ENCODE assay signal across 16 cellular contexts in the genomic region with DNA sequence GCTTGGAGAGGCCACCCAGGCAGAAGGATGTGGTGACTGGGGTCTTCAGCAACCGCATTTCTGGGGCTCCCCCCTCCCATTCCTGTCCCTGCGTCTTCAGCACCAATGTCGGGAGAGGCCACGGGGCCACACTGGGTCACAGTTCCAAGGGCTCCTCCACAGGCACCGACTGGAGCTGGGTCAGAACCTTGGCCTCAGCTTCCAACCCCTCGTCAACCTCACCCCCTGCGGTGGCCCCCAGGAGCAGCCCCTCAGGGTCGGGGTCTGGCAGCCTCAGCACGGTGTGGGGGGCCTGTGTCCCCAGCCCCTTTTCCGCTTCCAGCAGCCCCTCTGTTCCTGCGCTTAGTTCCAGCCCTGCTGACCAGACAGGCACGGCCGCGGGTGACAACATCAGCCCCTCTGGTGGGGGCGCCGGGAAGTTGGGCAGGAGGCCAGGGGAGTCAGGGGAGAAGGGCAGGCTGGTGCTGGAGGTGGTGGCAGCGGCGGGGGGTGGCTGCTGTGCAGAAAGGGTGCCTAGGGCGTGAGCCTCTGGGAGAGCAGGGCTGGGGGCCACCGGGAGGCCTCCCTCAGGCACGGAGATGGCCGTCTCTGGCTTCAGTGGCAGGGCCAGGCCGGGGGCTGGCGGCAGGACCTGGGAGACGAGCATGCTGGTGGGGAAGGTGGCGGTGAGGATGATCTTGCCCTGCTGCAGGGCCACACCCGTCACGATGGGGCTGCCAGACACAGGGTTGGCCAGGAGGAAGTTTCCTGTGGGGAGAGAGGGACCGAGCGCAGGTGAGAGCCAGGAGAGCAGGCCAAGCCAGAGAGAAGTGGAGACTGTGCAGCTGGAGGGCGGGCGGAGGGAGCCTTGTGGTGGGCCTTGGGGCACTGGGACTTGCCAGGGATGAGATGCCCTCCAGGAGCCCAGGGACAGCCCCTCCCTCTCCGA. TPM values are rescaled to one million over a fixed set of nuclear protein-coding genes. Genes with fewer than 3 reads are reported as not detected.
A peak's percentile ranks its signal among the peaks of the same experiment; 100 is the strongest.
DNase-seq lines count a peak whose midpoint lies in the region; ATAC-seq and TF ChIP-seq lines count a peak whose summit lies in the region.
"Had no signal": no experiment of that assay in that cellular context is flagged by ENCODE, and none has a peak within 500 bp of the region (broad histone marks: within the 10 kb centered on the region; RNA-seq: fewer than 3 reads in every experiment).

No MANE protein-coding gene starts in this region.

- H3K9ac ChIP-seq in HUES6 (ENCODE audit: low read length): peak overlapping the region; percentile 14
- no peak overlapping the region for H3K9ac ChIP-seq in muscle layer of colon (ENCODE audit: low read length)

- H3K27me3 Mint-ChIP-seq in brain (peaks cover 10% of the 10 kb centered on the region), immature natural killer cell (ENCODE audit: low read depth in 3 of 3) (peaks cover 3 to 14% (median 10%) of the 10 kb centered on the region in 3 donors)
- H3K27me3 Mint-ChIP-seq: activated T-helper 17 cell treated with anti-CD3 and anti-CD28 coated beads, Interleukin-2, amount 50 U/mL, for 72 hours had no signal

- H3K4me1 Mint-ChIP-seq in brain (peaks cover 26% of the 10 kb centered on the region), immature natural killer cell (peaks cover 5 to 10% of the 10 kb centered on the region in 2 donors)
- H3K4me1 Mint-ChIP-seq: activated T-helper 17 cell treated with anti-CD3 and anti-CD28 coated beads, Interleukin-2, amount 50 U/mL, for 72 hours had no signal

- ATAC-seq in GM18907 (IDR thresholded peaks at IDR 0.05; ENCODE audit: unreplicated experiment): no peak
- ATAC-seq: activated T-helper 17 cell treated with anti-CD3 and anti-CD28 coated beads, Interleukin-2, amount 50 U/mL, for 72 hours; CD8-positive, alpha-beta T cell; right lobe of liver had no signal

- H3K9me3 Mint-ChIP-seq in brain (peaks cover 0 to 9% (median 0%) of the 10 kb centered on the region in 5 experiments), immature natural killer cell (no peaks in the 10 kb centered on the region)
- H3K9me3 Mint-ChIP-seq: activated T-helper 17 cell treated with anti-CD3 and anti-CD28 coated beads, Interleukin-2, amount 50 U/mL, for 72 hours; CD8-positive, alpha-beta T cell; memory B cell had no signal

- H3K4me3 ChIP-seq in HUES6 (ENCODE audit: low read depth, low read length) (0 out of 2 replicates have a peak overlapping the region, but pooled peaks have one; percentile 11), muscle layer of colon (ENCODE audit: low read depth in 1 of 2, low read length in 2 of 2) (peak overlapping the region in 1 of 2 donors; percentile 81), thyroid gland (replicated peaks in 1 of 3) (no peak overlapping the region)

- TF ChIP-seq CTCF in brain (conservative IDR thresholded peaks at IDR 0.05) (no peak), thyroid gland (IDR thresholded peaks at IDR 0.05) (no peak)

- H3K27ac Mint-ChIP-seq in brain: peak overlapping the region in 2 of 5 experiments; percentile 20 to 85
- peak overlapping the region in 1 of 6 donors; percentile 58 for H3K27ac Mint-ChIP-seq in immature natural killer cell
- H3K27ac Mint-ChIP-seq: activated T-helper 17 cell treated with anti-CD3 and anti-CD28 coated beads, Interleukin-2, amount 50 U/mL, for 72 hours; CD8-positive, alpha-beta T cell; memory B cell had no signal

- no peak for DNase-seq in thyroid gland
- no peak for DNase-seq in immature natural killer cell
- DNase-seq in nucleus accumbens (lab: John Stamatoyannopoulos, UW): no peak
- DNase-seq: activated CD4-positive, alpha-beta T cell treated with anti-CD3 and anti-CD28 coated beads for 48 hours; CD8-positive, alpha-beta T cell; NCI-H2171 treated with DMSO at 0.1 percent for 48 hours; OCI-M1 had no signal

- intact Hi-C loops in thyroid gland (cut with DNase I): loop anchor here (10.0 kb wide), 1 partner anchor 51 kb away; no protein-coding TSS in a partner anchor

- H3K27ac ChIP-seq in HUES6 (ENCODE audit: low read depth, low read length) (0 out of 2 replicates have a peak overlapping the region, but pooled peaks have one; percentile 20), muscle layer of colon (ENCODE audit: low read depth, low read length) (peak overlapping the region; percentile 92), thyroid gland (peak overlapping the region in 2 of 3 donors; percentile 91 to 95)

- H3K4me1 ChIP-seq in HUES6 (ENCODE audit: control insufficient read depth, insufficient read depth, low read length) (peaks cover 45% of the 10 kb centered on the region), muscle layer of colon (ENCODE audit: insufficient read depth, low read length) (peaks cover 36% of the 10 kb centered on the region), thyroid gland (peaks cover 33 to 37% of the 10 kb centered on the region in 2 donors)

- H3K9me3 ChIP-seq in HUES6 (ENCODE audit: control insufficient read depth, insufficient read depth, low read depth, low read length) (no peaks in the 10 kb centered on the region), muscle layer of colon (ENCODE audit: low read length) (no peaks in the 10 kb centered on the region), thyroid gland (no peaks in the 10 kb centered on the region)
- H3K9me3 ChIP-seq: right lobe of liver had no signal

- no peaks in the 10 kb centered on the region for H3K36me3 Mint-ChIP-seq in brain
- no peaks in the 10 kb centered on the region for H3K36me3 Mint-ChIP-seq in immature natural killer cell
- H3K36me3 Mint-ChIP-seq: CD8-positive, alpha-beta T cell; memory B cell had no signal

- no peaks in the 10 kb centered on the region for H3K36me3 ChIP-seq in HUES6 (ENCODE audit: control insufficient read depth, insufficient read depth, low read length)
- H3K36me3 ChIP-seq in muscle layer of colon (ENCODE audit: insufficient read depth, low read length): no peaks in the 10 kb centered on the region
- H3K36me3 ChIP-seq in thyroid gland: peaks cover 0 to 3% of the 10 kb centered on the region in 2 donors
- H3K36me3 ChIP-seq: right lobe of liver had no signal

- WGBS in thyroid gland, 2 donors: 81 to 87% methylated on average over 24 to 29 of the region's 33 CpGs

- H3K4me3 Mint-ChIP-seq in brain (peak overlapping the region in 4 of 5 experiments; percentile 39 to 67 (median 60)), immature natural killer cell (no peak overlapping the region)
- H3K4me3 Mint-ChIP-seq: activated T-helper 17 cell treated with anti-CD3 and anti-CD28 coated beads, Interleukin-2, amount 50 U/mL, for 72 hours; CD8-positive, alpha-beta T cell had no signal

- H3K27me3 ChIP-seq in HUES6 (ENCODE audit: control insufficient read depth, insufficient read depth, low read length): no peaks in the 10 kb centered on the region
- no peaks in the 10 kb centered on the region for H3K27me3 ChIP-seq in muscle layer of colon (ENCODE audit: control insufficient read depth in 1 of 2, insufficient read depth in 2 of 2, low read length in 2 of 2)
- H3K27me3 ChIP-seq in thyroid gland: no peaks in the 10 kb centered on the region
- H3K27me3 ChIP-seq: right lobe of liver had no signal

- no peak for TF ChIP-seq POLR2A in thyroid gland (IDR thresholded peaks at IDR 0.05)

RNA-seq across cellular contexts. Expression of a gene that starts 3.4 kb away (rescaled TPM):
- 4.5 TPM for polyA plus RNA-seq in brain (ENCODE audit: insufficient read depth, low read depth, low replicate concordance)
- total RNA-seq in thyroid gland: 10 to 100 TPM; 18.3 to 33.0 (median 23.3) TPM
- under 1 TPM in 2 of 3 donors, not detected in 1; 0.10 to 0.35 TPM for polyA plus RNA-seq in immature natural killer cell

RNA-seq across cellular contexts. Expression of a gene that starts 16.7 kb away (rescaled TPM):
- polyA plus RNA-seq in brain (ENCODE audit: insufficient read depth, low read depth, low replicate concordance) (30.7 TPM), immature natural killer cell (1 to 10 TPM in 2 of 3 donors, under 1 TPM in 1; 0.34 to 2.7 (median 1.2) TPM)
- 10 to 100 TPM; 18.9 to 32.6 (median 26.3) TPM for total RNA-seq in thyroid gland

RNA-seq across cellular contexts. Expression of a gene that starts 27.0 kb away (rescaled TPM):
- polyA plus RNA-seq in brain (ENCODE audit: insufficient read depth, low read depth, low replicate concordance): 36.3 TPM
- 10 to 100 TPM; 38.2 to 69.7 (median 48.3) TPM for total RNA-seq in thyroid gland
- 10 to 100 TPM; 20.2 to 43.9 (median 20.7) TPM for polyA plus RNA-seq in immature natural killer cell

RNA-seq across cellular contexts. Expression of a gene that starts 32.4 kb away (rescaled TPM):
- polyA plus RNA-seq in brain (ENCODE audit: insufficient read depth, low read depth, low replicate concordance): not detected
- not detected for total RNA-seq in thyroid gland
- not detected for polyA plus RNA-seq in immature natural killer cell
- total RNA-seq: bronchial epithelial cell; CD8-positive, alpha-beta T cell; T-helper 1 cell treated with Interleukin-12 subunit alpha and Interleukin-12 subunit beta and Interleukin-4 antibody, amounts not matched to agents 30 ng/mL and 1 ng/mL, for 36 hours had no signal

RNA-seq across cellular contexts. Expression of a gene that starts 34.9 kb away (rescaled TPM):
- polyA plus RNA-seq in brain (ENCODE audit: insufficient read depth, low read depth, low replicate concordance) (11.1 TPM), immature natural killer cell (10 to 100 TPM in 1 of 3 donors, 1 to 10 TPM in 2; 5.9 to 15.6 (median 7.5) TPM)
- 10 to 100 TPM; 13.7 to 22.3 (median 17.4) TPM for total RNA-seq in thyroid gland

Comparison
In these comparisons a context has a peak if more than half of its experiments do, and no peak if none do; other contexts are left out.
1. H3K27ac ChIP-seq: peak in every context shown above with its lines; median percentile 93 in thyroid gland; 92 in muscle layer of colon; 20 in HUES6.
2. H3K4me3 Mint-ChIP-seq: peak in brain (4 of 5); none in immature natural killer cell (0 of 5).